ENCODE assay signal across 22 cellular contexts in genomic region chr17:721540-721937, GRCh38. TPM values are rescaled to one million over a fixed set of nuclear protein-coding genes. Genes with fewer than 3 reads are reported as not detected.
DNase-seq lines count a peak whose midpoint lies in the region; ATAC-seq and TF ChIP-seq lines count a peak whose summit lies in the region.
"Had no signal": no experiment of that assay in that cellular context is flagged by ENCODE, and none has a peak within 500 bp of the region (broad histone marks: within the 10 kb centered on the region; RNA-seq: fewer than 3 reads in every experiment).

No MANE protein-coding gene starts in this region.

- H3K36me3 ChIP-seq in vagina (no peaks in the 10 kb centered on the region), right atrium auricular region (no peaks in the 10 kb centered on the region)
- H3K36me3 ChIP-seq: BLaER1 treated with 17β-estradiol and CSF1 and Interleukin-3, amounts not matched to agents 10 nM and 100 nM; SJCRH30 had no signal

- no peaks in the 10 kb centered on the region for H3K9me3 ChIP-seq in T-helper 17 cell (ENCODE audit: control insufficient read depth, low read length, poor library complexity, severe bottlenecking)
- no peaks in the 10 kb centered on the region for H3K9me3 ChIP-seq in vagina
- no peaks in the 10 kb centered on the region for H3K9me3 ChIP-seq in right atrium auricular region
- H3K9me3 ChIP-seq: BLaER1 treated with 17β-estradiol and CSF1 and Interleukin-3, amounts not matched to agents 10 nM and 100 nM; SJCRH30 had no signal

- no peaks in the 10 kb centered on the region for H3K4me1 Mint-ChIP-seq in T-helper 17 cell

- ATAC-seq in T-helper 17 cell (no peak), esophagus mucosa (peak; percentile 83), GM18867 (IDR thresholded peaks at IDR 0.05; ENCODE audit: unreplicated experiment) (no peak)

- H3K27me3 ChIP-seq in vagina (no peaks in the 10 kb centered on the region), right atrium auricular region (no peaks in the 10 kb centered on the region)
- H3K27me3 ChIP-seq: BLaER1 treated with 17β-estradiol and CSF1 and Interleukin-3, amounts not matched to agents 10 nM and 100 nM; SJCRH30 had no signal

- H3K4me1 ChIP-seq in vagina (peaks cover 12% of the 10 kb centered on the region), right atrium auricular region (peaks cover 0 to 3% of the 10 kb centered on the region in 2 donors)
- H3K4me1 ChIP-seq: SJCRH30 had no signal

- no peak for TF ChIP-seq POLR2A in vagina (IDR thresholded peaks at IDR 0.05)

- H3K4me3 ChIP-seq in vagina: no peak overlapping the region
- H3K4me3 ChIP-seq in right atrium auricular region: no peak overlapping the region
- H3K4me3 ChIP-seq: BLaER1 treated with 17β-estradiol and CSF1 and Interleukin-3, amounts not matched to agents 10 nM and 100 nM; SJCRH30 had no signal

- no peak overlapping the region for H3K4me3 Mint-ChIP-seq in T-helper 17 cell
- H3K4me3 Mint-ChIP-seq: HFFc6 had no signal

- peak overlapping the region; percentile 32 for H3K27ac Mint-ChIP-seq in T-helper 17 cell
- H3K27ac Mint-ChIP-seq: CD8-positive, alpha-beta memory T cell; HFFc6 had no signal

- no peak for TF ChIP-seq CTCF in vagina (IDR thresholded peaks at IDR 0.05)
- no peak for TF ChIP-seq CTCF in right atrium auricular region (IDR thresholded peaks at IDR 0.05)

- intact Hi-C loops in vagina (cut with DNase I): no loop called here

- H3K27ac ChIP-seq in vagina (peak overlapping the region; percentile 59), right atrium auricular region (no peak overlapping the region)
- H3K27ac ChIP-seq: BLaER1 treated with 17β-estradiol and CSF1 and Interleukin-3, amounts not matched to agents 10 nM and 100 nM; SJCRH30 had no signal

- no peaks in the 10 kb centered on the region for H3K36me3 Mint-ChIP-seq in T-helper 17 cell (ENCODE audit: low read depth)

- DNase-seq in NCI-H748 (lab: John Stamatoyannopoulos, UW; ENCODE audit: unreplicated experiment) (peak; percentile 41), NCI-H748 treated with DMSO at 0.1 percent for 48 hours (lab: John Stamatoyannopoulos, UW) (no peak), T-helper 17 cell (no peak), vagina (ENCODE audit: extremely low spot score in 2 of 2) (no peak), UCSD-AML1 (lab: John Stamatoyannopoulos, UW; ENCODE audit: unreplicated experiment) (no peak), right atrium auricular region (ENCODE audit: low spot score) (no peak)
- DNase-seq: 8988T; CD8-positive, alpha-beta memory T cell; GF-D8; HFFc6; IMR-90; Karpas-422; MM.1S; NCI-H1092 treated with DMSO at 0.1 percent for 48 hours; NCI-H2227 treated with DMSO at 0.1 percent for 48 hours; NCI-H524 treated with DMSO at 0.1 percent for 48 hours; OCI-M1; RPMI8226; SJCRH30 had no signal

- H3K27me3 Mint-ChIP-seq in T-helper 17 cell: peaks cover 4% of the 10 kb centered on the region
- H3K27me3 Mint-ChIP-seq: CD8-positive, alpha-beta memory T cell had no signal

RNA-seq across cellular contexts. Expression of gene VPS53, which starts 6.9 kb away (rescaled TPM):
- total RNA-seq in T-helper 17 cell (10 to 100 TPM; 57.8 to 80.7 TPM), esophagus mucosa (58.3 TPM), vagina (44.0 TPM), right atrium auricular region (10 to 100 TPM; 11.3 to 17.9 TPM)

RNA-seq across cellular contexts. Expression of gene TLCD3A, which starts 10.9 kb away (rescaled TPM):
- total RNA-seq in T-helper 17 cell (1 to 10 TPM in 1 of 2 donors, under 1 TPM in 1; 0.85 to 1.8 TPM), esophagus mucosa (29.6 TPM), vagina (18.7 TPM), right atrium auricular region (1 to 10 TPM; 1.5 to 4.8 TPM)

RNA-seq across cellular contexts. Expression of gene GEMIN4, which starts 30.5 kb away (rescaled TPM):
- total RNA-seq in T-helper 17 cell: 10 to 100 TPM; 11.5 to 13.4 TPM
- 20.1 TPM for total RNA-seq in esophagus mucosa
- total RNA-seq in vagina: 22.3 TPM
- 10 to 100 TPM in 1 of 2 donors, 1 to 10 TPM in 1; 8.2 to 19.7 TPM for total RNA-seq in right atrium auricular region
